27 cellular contexts compared by ENCODE assay signal in genomic region chr3:41053220-41053619, GRCh38.
DNase-seq lines count a peak whose midpoint lies in the region; ATAC-seq, FAIRE-seq and TF ChIP-seq lines count a peak whose summit lies in the region.
"Had no signal": no experiment of that assay in that cellular context is flagged by ENCODE, and none has a peak within 500 bp of the region (broad histone marks: within the 10 kb centered on the region; RNA-seq: fewer than 3 reads in every experiment).

No MANE protein-coding gene starts in this region.

- POLR2A ChIA-PET in activated CD8-positive, alpha-beta T cell treated with anti-CD3 and anti-CD28 coated beads for 36 hours (lab: Charles Lee): no interaction called here
- POLR2A ChIA-PET in activated CD8-positive, alpha-beta T cell treated with anti-CD3 and anti-CD28 coated beads, Interleukin-2, amount 10 ng/mL, durations not matched to agents 7 days and 5 days (lab: Charles Lee): no interaction called here
- POLR2A ChIA-PET in PC-3 (lab: Charles Lee; ENCODE audit: unreplicated experiment): no interaction called here

- no peaks in the 10 kb centered on the region for H3F3A ChIP-seq in PC-3 (ENCODE audit: low read length, unreplicated experiment)

- no peaks in the 10 kb centered on the region for H3K36me3 ChIP-seq in PC-3 (ENCODE audit: low read depth, low read length)
- H3K36me3 ChIP-seq in bronchial epithelial cell (ENCODE audit: control insufficient read depth, insufficient read depth, low read length): no peaks in the 10 kb centered on the region
- H3K36me3 ChIP-seq: heart right ventricle, pancreas, right lobe of liver, suprapubic skin, vagina had no signal

- peak; percentile 64 for DNase-seq in activated CD8-positive, alpha-beta T cell treated with anti-CD3 and anti-CD28 coated beads for 36 hours
- DNase-seq in activated CD8-positive, alpha-beta T cell treated with anti-CD3 and anti-CD28 coated beads, Interleukin-2, amount 10 ng/mL, durations not matched to agents 7 days and 5 days: no peak
- peak; percentile 8 for DNase-seq in PC-3
- DNase-seq in bronchial epithelial cell (ENCODE audit: low read depth): peak; percentile 40
- peak; percentile 27 to 35 for DNase-seq in stimulated activated CD4-positive, alpha-beta T cell treated with anti-CD3 and anti-CD28 coated beads, Interleukin-4, amount 100 ng/mL, for 48 hours (ENCODE audit: low read depth in 2 of 2)
- no peak for DNase-seq in left colon
- no peak for DNase-seq in NCI-H2171 treated with DMSO at 0.1 percent for 48 hours (lab: John Stamatoyannopoulos, UW)
- DNase-seq: activated B cell treated with CpG ODN at 0.5 μM for 24 hours, Caco-2, heart right ventricle, Karpas-422, natural killer cell, NCI-H1048, NCI-H187 treated with DMSO at 0.1 percent for 48 hours, NCI-H226, NCI-H82, pancreas, right lobe of liver had no signal

- H3K4me3 ChIP-seq in PC-3 (ENCODE audit: low read length): no peak overlapping the region
- H3K4me3 ChIP-seq in bronchial epithelial cell (ENCODE audit: low read depth, low read length): no peak overlapping the region
- H3K4me3 ChIP-seq: GM23338, heart right ventricle, pancreas, right lobe of liver, suprapubic skin, vagina had no signal

- H3K27ac ChIP-seq in PC-3 (ENCODE audit: low read length): no peak overlapping the region
- H3K27ac ChIP-seq: heart right ventricle, pancreas, right lobe of liver, suprapubic skin, vagina had no signal

- no peaks in the 10 kb centered on the region for H3K4me1 ChIP-seq in PC-3 (ENCODE audit: insufficient read depth, low read length)
- H3K4me1 ChIP-seq: Caco-2, heart right ventricle, pancreas, right lobe of liver, suprapubic skin, vagina had no signal

- BruUV-seq in PC-3 (replicated peaks; lab: Mats Ljungman, UMichigan): no TSS peak

- no peaks in the 10 kb centered on the region for H3K9me2 ChIP-seq in PC-3 (replicated peaks; ENCODE audit: low read length)

- H3K4me3 Mint-ChIP-seq in activated CD8-positive, alpha-beta T cell treated with anti-CD3 and anti-CD28 coated beads for 36 hours: no peak overlapping the region
- no peak overlapping the region for H3K4me3 Mint-ChIP-seq in activated CD8-positive, alpha-beta T cell treated with anti-CD3 and anti-CD28 coated beads, Interleukin-2, amount 10 ng/mL, durations not matched to agents 7 days and 5 days
- H3K4me3 Mint-ChIP-seq: activated B cell treated with CpG ODN at 0.5 μM for 24 hours; activated naive CD4-positive, alpha-beta T cell treated with anti-CD3 and anti-CD28 coated beads, Interleukin-2, amount 50 U/mL, for 24 hours; GM23338; natural killer cell had no signal

- no peaks in the 10 kb centered on the region for H3K4me1 Mint-ChIP-seq in activated CD8-positive, alpha-beta T cell treated with anti-CD3 and anti-CD28 coated beads for 36 hours (ENCODE audit: low read depth)
- H3K4me1 Mint-ChIP-seq in activated CD8-positive, alpha-beta T cell treated with anti-CD3 and anti-CD28 coated beads, Interleukin-2, amount 10 ng/mL, durations not matched to agents 7 days and 5 days (ENCODE audit: low read depth): no peaks in the 10 kb centered on the region
- H3K4me1 Mint-ChIP-seq: activated B cell treated with CpG ODN at 0.5 μM for 24 hours; activated naive CD4-positive, alpha-beta T cell treated with anti-CD3 and anti-CD28 coated beads, Interleukin-2, amount 50 U/mL, for 24 hours; GM23338; natural killer cell had no signal

- ATAC-seq in activated CD8-positive, alpha-beta T cell treated with anti-CD3 and anti-CD28 coated beads for 36 hours: peak; percentile 80
- no peak for ATAC-seq in activated CD8-positive, alpha-beta T cell treated with anti-CD3 and anti-CD28 coated beads, Interleukin-2, amount 10 ng/mL, durations not matched to agents 7 days and 5 days
- ATAC-seq in PC-3 (no peak), left colon (no peak), HG03097 (IDR thresholded peaks at IDR 0.05; ENCODE audit: low FRiP score, unreplicated experiment) (no peak)
- ATAC-seq: GM23338, heart right ventricle, left lobe of liver, natural killer cell, pancreas, right lobe of liver, Right ventricle myocardium inferior had no signal

- no peaks in the 10 kb centered on the region for H4K20me1 ChIP-seq in PC-3 (ENCODE audit: low read length)

- no peak overlapping the region for H2AFZ ChIP-seq in PC-3 (ENCODE audit: low read length)
- H2AFZ ChIP-seq: GM23338 had no signal

- CTCF ChIA-PET in activated CD8-positive, alpha-beta T cell treated with anti-CD3 and anti-CD28 coated beads for 36 hours (lab: Charles Lee): no interaction called here
- CTCF ChIA-PET in activated CD8-positive, alpha-beta T cell treated with anti-CD3 and anti-CD28 coated beads, Interleukin-2, amount 10 ng/mL, durations not matched to agents 7 days and 5 days (lab: Charles Lee): no interaction called here
- CTCF ChIA-PET in PC-3 (lab: Charles Lee): no interaction called here

- intact Hi-C loops in activated CD8-positive, alpha-beta T cell treated with anti-CD3 and anti-CD28 coated beads for 36 hours (cut with micrococcal nuclease): no loop called here
- intact Hi-C loops in PC-3 (cut with micrococcal nuclease) (no loop called here), left colon (cut with DNase I, micrococcal nuclease) (no loop called here)

- peak; percentile 23 for FAIRE-seq in bronchial epithelial cell (lab: Jason Lieb, UNC)
- FAIRE-seq: astrocyte, GM19239, pancreas had no signal

- peaks cover 3% of the 10 kb centered on the region for H3K27me3 Mint-ChIP-seq in activated CD8-positive, alpha-beta T cell treated with anti-CD3 and anti-CD28 coated beads for 36 hours
- H3K27me3 Mint-ChIP-seq in activated CD8-positive, alpha-beta T cell treated with anti-CD3 and anti-CD28 coated beads, Interleukin-2, amount 10 ng/mL, durations not matched to agents 7 days and 5 days (ENCODE audit: low read depth): peaks cover 6% of the 10 kb centered on the region
- H3K27me3 Mint-ChIP-seq: activated B cell treated with CpG ODN at 0.5 μM for 24 hours; activated naive CD4-positive, alpha-beta T cell treated with anti-CD3 and anti-CD28 coated beads, Interleukin-2, amount 50 U/mL, for 24 hours had no signal

- H3K27me3 ChIP-seq in PC-3 (ENCODE audit: low read length) (no peaks in the 10 kb centered on the region), bronchial epithelial cell (ENCODE audit: control insufficient read depth, insufficient read depth, low read length) (no peaks in the 10 kb centered on the region)
- H3K27me3 ChIP-seq: heart right ventricle, pancreas, right lobe of liver, suprapubic skin, vagina had no signal

- H3K36me3 Mint-ChIP-seq in activated CD8-positive, alpha-beta T cell treated with anti-CD3 and anti-CD28 coated beads for 36 hours (ENCODE audit: low read depth): no peaks in the 10 kb centered on the region
- H3K36me3 Mint-ChIP-seq in activated CD8-positive, alpha-beta T cell treated with anti-CD3 and anti-CD28 coated beads, Interleukin-2, amount 10 ng/mL, durations not matched to agents 7 days and 5 days (ENCODE audit: low read depth): no peaks in the 10 kb centered on the region
- H3K36me3 Mint-ChIP-seq: activated naive CD4-positive, alpha-beta T cell treated with anti-CD3 and anti-CD28 coated beads, Interleukin-2, amount 50 U/mL, for 24 hours; natural killer cell had no signal

- H3K9ac ChIP-seq in PC-3 (ENCODE audit: low read length): no peak overlapping the region

- no peak overlapping the region for H3K4me2 ChIP-seq in PC-3 (ENCODE audit: low read length)
- H3K4me2 ChIP-seq: GM23338 had no signal

- H3K27ac Mint-ChIP-seq in activated CD8-positive, alpha-beta T cell treated with anti-CD3 and anti-CD28 coated beads for 36 hours: no peak overlapping the region
- no peak overlapping the region for H3K27ac Mint-ChIP-seq in activated CD8-positive, alpha-beta T cell treated with anti-CD3 and anti-CD28 coated beads, Interleukin-2, amount 10 ng/mL, durations not matched to agents 7 days and 5 days
- H3K27ac Mint-ChIP-seq: activated B cell treated with CpG ODN at 0.5 μM for 24 hours; activated naive CD4-positive, alpha-beta T cell treated with anti-CD3 and anti-CD28 coated beads, Interleukin-2, amount 50 U/mL, for 24 hours; GM23338; natural killer cell had no signal

- H3K9me3 ChIP-seq in PC-3 (ENCODE audit: low read length): no peaks in the 10 kb centered on the region
- H3K9me3 ChIP-seq: Caco-2, pancreas, right lobe of liver, suprapubic skin, vagina had no signal

- no peaks in the 10 kb centered on the region for H3K79me2 ChIP-seq in PC-3 (ENCODE audit: low read length)

- no peaks in the 10 kb centered on the region for H3K9me3 Mint-ChIP-seq in activated CD8-positive, alpha-beta T cell treated with anti-CD3 and anti-CD28 coated beads for 36 hours
- peaks cover 4% of the 10 kb centered on the region for H3K9me3 Mint-ChIP-seq in activated CD8-positive, alpha-beta T cell treated with anti-CD3 and anti-CD28 coated beads, Interleukin-2, amount 10 ng/mL, durations not matched to agents 7 days and 5 days (ENCODE audit: insufficient read depth)
- H3K9me3 Mint-ChIP-seq: activated B cell treated with CpG ODN at 0.5 μM for 24 hours; activated naive CD4-positive, alpha-beta T cell treated with anti-CD3 and anti-CD28 coated beads, Interleukin-2, amount 50 U/mL, for 24 hours had no signal

- no peak for TF ChIP-seq CTCF in activated CD8-positive, alpha-beta T cell treated with anti-CD3 and anti-CD28 coated beads for 36 hours (IDR thresholded peaks at IDR 0.05)
- no peak for TF ChIP-seq CTCF in PC-3 (conservative IDR thresholded peaks at IDR 0.05; ENCODE audit: low read depth, low read length)
- TF ChIP-seq CTCF in bronchial epithelial cell (IDR thresholded peaks at IDR 0.05; ENCODE audit: insufficient read depth, low read length, severe bottlenecking): no peak

Comparison
In these comparisons a context has a peak if more than half of its experiments do, and no peak if none do; other contexts are left out.
1. DNase-seq: peak in activated CD8-positive, alpha-beta T cell treated with anti-CD3 and anti-CD28 coated beads for 36 hours (single experiment), PC-3 (single experiment), bronchial epithelial cell (single experiment) and stimulated activated CD4-positive, alpha-beta T cell treated with anti-CD3 and anti-CD28 coated beads, Interleukin-4, amount 100 ng/mL, for 48 hours (2 of 2); none in activated CD8-positive, alpha-beta T cell treated with anti-CD3 and anti-CD28 coated beads, Interleukin-2, amount 10 ng/mL, durations not matched to agents 7 days and 5 days (single experiment), left colon (0 of 2) and NCI-H2171 treated with DMSO at 0.1 percent for 48 hours (single experiment).